Comparison of ENCODE assay signal across 7 cellular contexts in the genomic region with DNA sequence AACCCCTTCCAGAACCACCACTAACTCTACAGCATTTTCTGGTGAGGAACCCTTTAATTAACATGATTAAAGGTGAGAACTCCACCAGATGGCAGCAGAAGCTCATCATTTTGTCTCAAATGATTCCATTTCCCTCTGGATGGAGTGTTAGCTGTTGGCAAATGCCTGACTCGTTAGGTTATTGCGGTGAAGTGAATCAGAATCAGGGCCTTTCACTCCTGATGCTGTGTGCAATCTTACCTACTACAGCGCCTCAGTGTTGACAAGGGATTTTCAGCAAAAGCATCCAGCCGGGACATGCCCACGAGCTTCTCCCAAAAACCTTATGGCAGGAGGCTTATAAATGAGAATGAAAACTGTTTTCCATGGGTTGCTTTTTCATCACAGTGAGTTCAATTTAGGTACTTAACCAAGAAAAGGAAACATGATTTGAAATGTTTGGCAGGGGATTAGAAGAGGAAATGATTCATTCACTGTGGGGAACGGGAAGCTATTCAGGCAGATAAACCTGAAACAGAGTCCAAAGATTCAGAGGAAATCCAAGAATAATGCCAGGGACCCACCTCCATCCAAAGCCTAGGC. TPM values are rescaled to one million over a fixed set of nuclear protein-coding genes. Genes with fewer than 3 reads are reported as not detected.
DNase-seq lines count a peak whose midpoint lies in the region; TF ChIP-seq lines count a peak whose summit lies in the region.

No MANE protein-coding gene starts in this region.

- H3K36me3 ChIP-seq in Loucy (ENCODE audit: insufficient read depth, low read length) (no peaks in the 10 kb centered on the region), left ventricle myocardium inferior (no peaks in the 10 kb centered on the region)

- no peaks in the 10 kb centered on the region; the same call in 1 of the 2 replicates for H3K9me3 ChIP-seq in Loucy (ENCODE audit: insufficient read depth, low read depth, low read length)
- peaks cover 1% of the 10 kb centered on the region for H3K9me3 ChIP-seq in left ventricle myocardium inferior (replicated peaks)

- H3K27me3 ChIP-seq in Loucy (ENCODE audit: insufficient read depth, low read length, poor library complexity, severe bottlenecking) (no peaks in the 10 kb centered on the region), left ventricle myocardium inferior (ENCODE audit: low read depth) (no peaks in the 10 kb centered on the region)

- H3K4me2 ChIP-seq in Loucy (ENCODE audit: low read depth, low read length, poor library complexity, severe bottlenecking) = peak overlapping the region; percentile 19

- no peaks in the 10 kb centered on the region for H3K9me2 ChIP-seq in Loucy (replicated peaks; ENCODE audit: low read depth, low read length)

- CTCF ChIA-PET in GM10248 (lab: Yijun Ruan, JAX) = interaction anchor here (0.8 to 6.7 kb wide), 31 partner anchors 11 to 755 kb away, joined by 3 to 64 read pairs (median 5); partner anchors contain the start of genes CAST and LIX1

- H3F3A ChIP-seq in Loucy (ENCODE audit: low read depth) = no peaks in the 10 kb centered on the region

- H3K4me3 ChIP-seq in Loucy (ENCODE audit: low read length, poor library complexity, severe bottlenecking) (no peak overlapping the region), left ventricle myocardium inferior (peak overlapping the region; percentile 39)

- no peak overlapping the region for H3K9ac ChIP-seq in Loucy (ENCODE audit: low read depth, low read length, poor library complexity, severe bottlenecking)

- H2AFZ ChIP-seq in Loucy (ENCODE audit: low read length) = no peak overlapping the region

- peak; percentile 51 for DNase-seq in GM10248 (ENCODE audit: extremely low spot score)
- peak; percentile 57 for DNase-seq in SHP77 treated with DMSO at 0.1 percent for 48 hours (lab: John Stamatoyannopoulos, UW)
- no peak for DNase-seq in left ventricle myocardium inferior
- DNase-seq in pulmonary artery endothelial cell (ENCODE audit: low read depth, low spot score) = peak; percentile 60
- DNase-seq in cortex of kidney (lab: John Stamatoyannopoulos, UW) = no peak

- H3K4me1 ChIP-seq in Loucy (ENCODE audit: insufficient read depth, low read length, poor library complexity, severe bottlenecking) = peaks cover 4% of the 10 kb centered on the region
- H3K4me1 ChIP-seq in left ventricle myocardium inferior = peaks cover 23% of the 10 kb centered on the region

- no peaks in the 10 kb centered on the region for H3K79me2 ChIP-seq in Loucy (ENCODE audit: insufficient read depth, low read length)

- TF ChIP-seq CTCF in GM10248 (IDR thresholded peaks at IDR 0.05; ENCODE audit: control extremely low read depth, extremely low read depth, low read depth, missing control alignments) (peak; percentile 57), Loucy (conservative IDR thresholded peaks at IDR 0.05; ENCODE audit: low read length) (peak; percentile 80), left ventricle myocardium inferior (IDR thresholded peaks at IDR 0.05; ENCODE audit: borderline replicate concordance) (peak; percentile 69)

- H3K27ac ChIP-seq in angular gyrus (ENCODE audit: low read depth, low read length) (peak overlapping the region; percentile 65), left ventricle myocardium inferior (replicated peaks) (peak overlapping the region; percentile 78)

- intact Hi-C loops in left ventricle myocardium inferior (cut with micrococcal nuclease) = loop anchor here (10.0 kb wide), 1 partner anchor 81 kb away; no protein-coding TSS in a partner anchor

- no peaks in the 10 kb centered on the region for H4K20me1 ChIP-seq in Loucy (ENCODE audit: insufficient read depth, low read length, poor library complexity, severe bottlenecking)

- POLR2A ChIA-PET in GM10248 (lab: Yijun Ruan, JAX) = no interaction called here

RNA-seq across cellular contexts. Expression of gene CAST, which starts 48.0 kb away (rescaled TPM):
- 649 TPM for total RNA-seq in left ventricle myocardium inferior
- total RNA-seq in pulmonary artery endothelial cell = 109 and 112 TPM in 2 replicates

Comparison
In these comparisons a context has a peak if more than half of its experiments do, and no peak if none do; other contexts are left out.
1. DNase-seq: peak in GM10248 (single experiment), SHP77 treated with DMSO at 0.1 percent for 48 hours (single experiment) and pulmonary artery endothelial cell (single experiment); none in left ventricle myocardium inferior (single experiment) and cortex of kidney (single experiment).
2. Peak in every context shown above with its lines, with median percentiles within 50 percentile points of each other: CTCF ChIP-seq.